ENCODE assay signal across 23 cellular contexts in genomic region chr11:22711880-22712279, GRCh38. TPM values are rescaled to one million over a fixed set of nuclear protein-coding genes. Genes with fewer than 3 reads are reported as not detected.
DNase-seq lines count a peak whose midpoint lies in the region; ATAC-seq, FAIRE-seq and TF ChIP-seq lines count a peak whose summit lies in the region.
"Had no signal": no experiment of that assay in that cellular context is flagged by ENCODE, and none has a peak within 500 bp of the region (broad histone marks: within the 10 kb centered on the region; RNA-seq: fewer than 3 reads in every experiment).

No MANE protein-coding gene starts in this region.

- intact Hi-C loops in left ventricle myocardium inferior (cut with micrococcal nuclease), result no loop called here
- intact Hi-C loops in left cardiac atrium (cut with DNase I), result no loop called here

- H3K4me1 ChIP-seq in left ventricle myocardium inferior (peaks cover 12% of the 10 kb centered on the region), SJCRH30 (peaks cover 25% of the 10 kb centered on the region), keratinocyte (ENCODE audit: control insufficient read depth, extremely low read depth, insufficient read depth, low read length) (peaks cover 19% of the 10 kb centered on the region)
- H3K4me1 ChIP-seq: parathyroid adenoma, Peyer's patch, sigmoid colon, thyroid gland had no signal

- H3K9ac ChIP-seq in keratinocyte (ENCODE audit: control insufficient read depth, extremely low read depth, insufficient read depth, low read length), result no peak overlapping the region
- H3K9ac ChIP-seq: parathyroid adenoma had no signal

- no peak for FAIRE-seq in keratinocyte (lab: Jason Lieb, UNC)
- FAIRE-seq: islet of Langerhans had no signal

- H3K27me3 ChIP-seq in left ventricle myocardium inferior (ENCODE audit: low read depth) (no peaks in the 10 kb centered on the region), SJCRH30 (no peaks in the 10 kb centered on the region), keratinocyte (ENCODE audit: control insufficient read depth, extremely low read depth, insufficient read depth, low read length) (no peaks in the 10 kb centered on the region)
- H3K27me3 ChIP-seq: hepatocyte, Peyer's patch, sigmoid colon, thyroid gland had no signal

- TF ChIP-seq CTCF in left ventricle myocardium inferior (IDR thresholded peaks at IDR 0.05; ENCODE audit: borderline replicate concordance) (no peak), keratinocyte (optimal IDR thresholded peaks at IDR 0.05 in 1 of 3, IDR thresholded peaks at IDR 0.05 in 1 of 3, conservative IDR thresholded peaks at IDR 0.05 in 1 of 3; ENCODE audit: extremely low read depth in 1 of 3, insufficient read depth in 2 of 3, low read length in 3 of 3) (no peak)

- H3K9me1 ChIP-seq in keratinocyte (ENCODE audit: control insufficient read depth, extremely low read depth, insufficient read depth, low read length), result no peaks in the 10 kb centered on the region

- H3K36me3 ChIP-seq in left ventricle myocardium inferior (no peaks in the 10 kb centered on the region), SJCRH30 (no peaks in the 10 kb centered on the region), keratinocyte (ENCODE audit: control insufficient read depth in 2 of 2, extremely low read depth in 1 of 2, insufficient read depth in 2 of 2, low read length in 2 of 2) (no peaks in the 10 kb centered on the region)
- H3K36me3 ChIP-seq: Peyer's patch, sigmoid colon, thyroid gland had no signal

- no peak for ATAC-seq in left cardiac atrium
- ATAC-seq: natural killer cell; SK-N-SH treated with all-trans-retinoic acid at 6 μM for 48 hours; stimulated activated memory B cell treated with anti-CD40 and anti-IgM and Interleukin-4, amounts not matched to agents 10 μg/mL and 1 μg/mL and 100 μg/mL, for 72 hours had no signal

- peak overlapping the region; percentile 77 for H3K4me2 ChIP-seq in keratinocyte (ENCODE audit: control insufficient read depth, extremely low read depth, insufficient read depth, low read depth, low read length)
- H3K4me2 ChIP-seq: hepatocyte had no signal

- dilution Hi-C loops in keratinocyte (cut with MboI; ENCODE audit: extremely low pct_ligation_motif_present, low sequenced_read_pairs), result no loop called here

- H3K27ac ChIP-seq in left ventricle myocardium inferior (replicated peaks), result no peak overlapping the region
- H3K27ac ChIP-seq in SJCRH30, result no peak overlapping the region; the same call in 1 of the 2 replicates
- peak overlapping the region; percentile 31 for H3K27ac ChIP-seq in keratinocyte (ENCODE audit: control insufficient read depth, insufficient read depth, low read length)
- H3K27ac ChIP-seq: parathyroid adenoma, Peyer's patch, sigmoid colon, thyroid gland had no signal

- H3K4me3 ChIP-seq in left ventricle myocardium inferior (no peak overlapping the region), SJCRH30 (no peak overlapping the region), keratinocyte (ENCODE audit: control insufficient read depth in 2 of 3, extremely low read depth in 1 of 3, insufficient read depth in 2 of 3, low read depth in 1 of 3, low read length in 3 of 3) (no peak overlapping the region)
- H3K4me3 ChIP-seq: hepatocyte, Peyer's patch, sigmoid colon, thyroid gland had no signal

- H2AFZ ChIP-seq in keratinocyte (ENCODE audit: control insufficient read depth, low read length), result peak overlapping the region; percentile 78
- H2AFZ ChIP-seq: hepatocyte, parathyroid adenoma had no signal

- H3K79me2 ChIP-seq in keratinocyte (ENCODE audit: control insufficient read depth, insufficient read depth, low read length), result no peaks in the 10 kb centered on the region
- H3K79me2 ChIP-seq: hepatocyte, parathyroid adenoma had no signal

- peaks cover 26% of the 10 kb centered on the region for H3K9me3 ChIP-seq in left ventricle myocardium inferior (replicated peaks)
- H3K9me3 ChIP-seq in SJCRH30 (replicated peaks), result no peaks in the 10 kb centered on the region
- no peaks in the 10 kb centered on the region for H3K9me3 ChIP-seq in keratinocyte (ENCODE audit: control insufficient read depth, low read depth, low read length)
- H3K9me3 ChIP-seq: Peyer's patch, sigmoid colon, thyroid gland had no signal

- DNase-seq in left ventricle myocardium inferior, result peak; percentile 14
- DNase-seq in left cardiac atrium, result no peak
- peak; percentile 21 to 39 for DNase-seq in SJCRH30
- no peak for DNase-seq in keratinocyte (ENCODE audit: low read depth, low spot score)
- DNase-seq in stimulated activated CD4-positive, alpha-beta T cell treated with anti-CD3 and anti-CD28 coated beads, Interleukin-15, amount 100 ng/mL, for 24 hours, result no peak
- DNase-seq in D341Med (ENCODE audit: low spot score), result no peak
- no peak for DNase-seq in NCI-H345 (lab: John Stamatoyannopoulos, UW)
- DNase-seq in superior temporal gyrus (ENCODE audit: extremely low spot score), result no peak
- DNase-seq: activated CD4-positive, CD25-positive, alpha-beta regulatory T cell; activated naive CD8-positive, alpha-beta T cell treated with anti-CD3 and anti-CD28 coated beads for 36 hours; CD4-positive, alpha-beta T cell; H7; KBM-7; natural killer cell; NCI-H226; sigmoid colon; thyroid gland had no signal

- H4K20me1 ChIP-seq in keratinocyte (ENCODE audit: control insufficient read depth, extremely low read depth, insufficient read depth, low read length), result no peaks in the 10 kb centered on the region

RNA-seq across cellular contexts. Expression of gene GAS2, which starts 45.5 kb away (rescaled TPM):
- total RNA-seq in left ventricle myocardium inferior, result 15.9 TPM
- 1 to 10 TPM; 7.3 to 8.9 TPM for total RNA-seq in left cardiac atrium
- 3.7 and 4.4 TPM in 2 replicates for total RNA-seq in SJCRH30 (2014; rRNA removed; shearing (Covaris generic))
- polyA plus RNA-seq in keratinocyte, result 0.62 to 0.96 TPM (median 0.64 TPM) in 3 replicates
- polyA plus RNA-seq in keratinocyte (2011; ENCODE audit: low read depth), result not detected
- polyA plus RNA-seq in keratinocyte (2011; cell fraction: cytosol; rRNA removed), result 0.96 and 1.1 TPM in 2 replicates
- polyA plus RNA-seq in keratinocyte (2011; cell fraction: nucleus; rRNA removed), result 0.98 and 1.7 TPM in 2 replicates
- polyA plus RNA-seq in keratinocyte (2012; ENCODE audit: low replicate concordance), result 0.71 and 0.81 TPM in 2 replicates
- 0.39 to 0.61 TPM (median 0.46 TPM) in 3 replicates for polyA minus RNA-seq in keratinocyte
- polyA minus RNA-seq in keratinocyte (2011; cell fraction: cytosol; rRNA and poly(A)+ RNA removed), result not detected
- polyA minus RNA-seq in keratinocyte (2011; cell fraction: nucleus; rRNA and poly(A)+ RNA removed), result 0.54 TPM in 1 of 2 replicates, not detected in the other

Comparison
In these comparisons a context has a peak if more than half of its experiments do, and no peak if none do; other contexts are left out.
1. DNase-seq: peak in left ventricle myocardium inferior (single experiment) and SJCRH30 (2 of 2); none in left cardiac atrium (single experiment), keratinocyte (single experiment), stimulated activated CD4-positive, alpha-beta T cell treated with anti-CD3 and anti-CD28 coated beads, Interleukin-15, amount 100 ng/mL, for 24 hours (single experiment), D341Med (single experiment), NCI-H345 (single experiment) and superior temporal gyrus (single experiment).